Comparison of ENCODE assay signal across 12 cellular contexts in the genomic region with DNA sequence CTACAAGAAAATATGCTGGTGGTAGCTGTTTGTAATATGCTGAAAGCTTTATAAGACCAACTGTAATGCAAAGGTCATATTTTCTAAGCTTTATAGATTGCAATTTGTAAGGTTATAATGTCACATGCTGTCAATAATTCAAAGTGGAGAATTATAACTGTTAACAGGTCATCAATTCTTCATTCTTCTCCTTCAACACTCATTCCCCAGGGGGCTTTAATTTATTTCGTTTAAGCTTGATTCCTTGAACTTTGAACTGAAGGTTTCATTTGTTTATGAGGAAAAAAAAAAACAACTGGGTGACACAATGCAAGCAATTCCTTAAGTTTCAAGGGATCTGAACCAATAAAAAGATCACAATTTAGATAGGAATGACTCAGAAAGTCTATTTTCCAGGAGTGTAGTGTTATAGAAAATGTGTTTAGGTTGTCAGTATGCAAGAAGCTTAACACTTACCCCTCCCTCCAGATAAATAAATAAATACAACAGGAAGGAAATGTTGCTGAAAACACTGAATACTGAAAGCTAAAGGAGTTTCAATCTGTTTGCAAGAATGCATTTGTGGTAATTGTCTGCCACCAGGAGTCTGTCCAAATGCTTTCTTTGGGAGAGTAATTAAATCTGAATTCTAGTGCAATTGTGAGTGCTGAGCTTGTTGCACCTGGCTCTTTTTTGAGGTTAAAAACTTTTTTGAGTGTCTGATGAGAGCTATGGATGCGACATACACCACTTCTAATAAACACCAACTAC.
A peak's percentile ranks its signal among the peaks of the same experiment; 100 is the strongest.
DNase-seq lines count a peak whose midpoint lies in the region; ATAC-seq and TF ChIP-seq lines count a peak whose summit lies in the region.
"Had no signal": no experiment of that assay in that cellular context is flagged by ENCODE, and none has a peak within 500 bp of the region (broad histone marks: within the 10 kb centered on the region; RNA-seq: fewer than 3 reads in every experiment).

No MANE protein-coding gene starts in this region.

- H3K9me3 ChIP-seq in WERI-Rb-1 (ENCODE audit: severe bottlenecking): no peaks in the 10 kb centered on the region
- H3K9me3 ChIP-seq: neutrophil had no signal

- no peak overlapping the region for H3K56ac ChIP-seq in mesendoderm (ENCODE audit: low read length)

- no peak overlapping the region for H3K4me2 ChIP-seq in mesendoderm (ENCODE audit: low read length)

- DNase-seq in progenitor cell of endocrine pancreas (ENCODE audit: low spot score, unreplicated experiment): no peak
- no peak for DNase-seq in WERI-Rb-1
- no peak for DNase-seq in mesendoderm
- no peak for DNase-seq in AG08396 (ENCODE audit: low spot score)
- DNase-seq: activated CD4-positive, alpha-beta T cell treated with anti-CD3 and anti-CD28 coated beads, Interleukin-2, amount 10 ng/mL, durations not matched to agents 7 days and 5 days; NCI-H1417 treated with DMSO at 0.1 percent for 48 hours; stimulated activated CD4-positive, alpha-beta T cell treated with anti-CD3 and anti-CD28 coated beads, Interleukin-4, amount 100 ng/mL, for 24 hours; trophoblast cell had no signal

- peak; percentile 60 for ATAC-seq in GM19023 (IDR thresholded peaks at IDR 0.05; ENCODE audit: unreplicated experiment)
- ATAC-seq in GM21786 (IDR thresholded peaks at IDR 0.05; ENCODE audit: unreplicated experiment): peak; percentile 88
- peak; percentile 83 for ATAC-seq in HG03354 (IDR thresholded peaks at IDR 0.05; ENCODE audit: poor library complexity, severe bottlenecking, unreplicated experiment)

- no peak overlapping the region for H4K8ac ChIP-seq in mesendoderm (ENCODE audit: low read depth, low read length)

- no peaks in the 10 kb centered on the region for H3K79me1 ChIP-seq in mesendoderm (ENCODE audit: low read length)

- H3K4me1 Mint-ChIP-seq in progenitor cell of endocrine pancreas (ENCODE audit: low read depth): peaks cover 20% of the 10 kb centered on the region
- H3K4me1 Mint-ChIP-seq: activated CD4-positive, alpha-beta T cell treated with anti-CD3 and anti-CD28 coated beads, Interleukin-2, amount 10 ng/mL, durations not matched to agents 7 days and 5 days had no signal

- H3K4me3 ChIP-seq in WERI-Rb-1 (ENCODE audit: low read depth, low read length): no peak overlapping the region
- H3K4me3 ChIP-seq in mesendoderm (ENCODE audit: low read length): no peak overlapping the region

- no peak overlapping the region for H4K5ac ChIP-seq in mesendoderm (ENCODE audit: low read length)

- WGBS in mesendoderm (ENCODE audit: extremely low coverage, insufficient coverage, low lambda C conversion rate): no CpG with 5 or more reads among the region's 2 CpGs

- H3K27me3 ChIP-seq in WERI-Rb-1 (ENCODE audit: insufficient read depth, low read depth, severe bottlenecking): no peaks in the 10 kb centered on the region
- no peaks in the 10 kb centered on the region for H3K27me3 ChIP-seq in mesendoderm (ENCODE audit: insufficient read depth, low read length, poor library complexity)
- H3K27me3 ChIP-seq: neutrophil had no signal

- no peaks in the 10 kb centered on the region for H3K9me3 Mint-ChIP-seq in progenitor cell of endocrine pancreas (ENCODE audit: low read depth)

- H3K9ac ChIP-seq in mesendoderm (ENCODE audit: low read length): no peak overlapping the region

- no peak overlapping the region for H3K18ac ChIP-seq in mesendoderm (ENCODE audit: low read length)

- H3K4ac ChIP-seq in mesendoderm (ENCODE audit: low read depth, low read length): no peak overlapping the region

- no peak overlapping the region for H2BK15ac ChIP-seq in mesendoderm (replicated peaks; ENCODE audit: low read depth)

- no peak overlapping the region for H3K4me3 Mint-ChIP-seq in progenitor cell of endocrine pancreas (ENCODE audit: low read depth)
- H3K4me3 Mint-ChIP-seq: activated CD4-positive, alpha-beta T cell treated with anti-CD3 and anti-CD28 coated beads, Interleukin-2, amount 10 ng/mL, durations not matched to agents 7 days and 5 days had no signal

- H2AK5ac ChIP-seq in mesendoderm (ENCODE audit: low read length): no peak overlapping the region

- H3K27ac ChIP-seq in WERI-Rb-1: no peak overlapping the region
- H3K27ac ChIP-seq in mesendoderm (ENCODE audit: low read depth, low read length): no peak overlapping the region
- H3K27ac ChIP-seq: neutrophil had no signal

- H3K27ac Mint-ChIP-seq in progenitor cell of endocrine pancreas: peak overlapping the region; percentile 31
- H3K27ac Mint-ChIP-seq: activated CD4-positive, alpha-beta T cell treated with anti-CD3 and anti-CD28 coated beads, Interleukin-2, amount 10 ng/mL, durations not matched to agents 7 days and 5 days had no signal

- TF ChIP-seq CTCF in progenitor cell of endocrine pancreas (IDR thresholded peaks at IDR 0.05; ENCODE audit: unreplicated experiment) (no peak), WERI-Rb-1 (IDR thresholded peaks at IDR 0.05; ENCODE audit: low read depth, low read length) (no peak)

- no peak overlapping the region for H2BK120ac ChIP-seq in mesendoderm (ENCODE audit: low read depth, low read length)

- H3K36me3 Mint-ChIP-seq in progenitor cell of endocrine pancreas (ENCODE audit: insufficient read depth): peaks cover 1% of the 10 kb centered on the region

- no peak overlapping the region for H2BK5ac ChIP-seq in mesendoderm (ENCODE audit: low read length)

- no peaks in the 10 kb centered on the region for H3K27me3 Mint-ChIP-seq in progenitor cell of endocrine pancreas
- H3K27me3 Mint-ChIP-seq: activated CD4-positive, alpha-beta T cell treated with anti-CD3 and anti-CD28 coated beads, Interleukin-2, amount 10 ng/mL, durations not matched to agents 7 days and 5 days had no signal

- H3K36me3 ChIP-seq in WERI-Rb-1 (no peaks in the 10 kb centered on the region), mesendoderm (ENCODE audit: control insufficient read depth, insufficient read depth, low read length) (no peaks in the 10 kb centered on the region)
- H3K36me3 ChIP-seq: neutrophil had no signal

- H3K4me1 ChIP-seq in mesendoderm (ENCODE audit: control insufficient read depth, low read depth, low read length): no peaks in the 10 kb centered on the region

- H3K23ac ChIP-seq in mesendoderm (ENCODE audit: low read length): no peak overlapping the region

- H3K79me2 ChIP-seq in mesendoderm (ENCODE audit: control insufficient read depth, insufficient read depth, low read length): no peaks in the 10 kb centered on the region
